8 cellular contexts compared by ENCODE assay signal in genomic region chr16:50644730-50645129, GRCh38. TPM values are rescaled to one million over a fixed set of nuclear protein-coding genes. Genes with fewer than 3 reads are reported as not detected.
DNase-seq lines count a peak whose midpoint lies in the region; ATAC-seq and TF ChIP-seq lines count a peak whose summit lies in the region.

No MANE protein-coding gene starts in this region.

- peaks cover 6% of the 10 kb centered on the region for H3K4me1 Mint-ChIP-seq in CD4-positive, alpha-beta T cell (ENCODE audit: low read depth)
- peaks cover 5% of the 10 kb centered on the region for H3K4me1 Mint-ChIP-seq in activated T-helper 17 cell treated with anti-CD3 and anti-CD28 coated beads, Interleukin-2, amount 50 U/mL, for 72 hours

- peak; percentile 81 for ATAC-seq in CD4-positive, alpha-beta T cell (ENCODE audit: poor library complexity)
- ATAC-seq in activated T-helper 17 cell treated with anti-CD3 and anti-CD28 coated beads, Interleukin-2, amount 50 U/mL, for 72 hours (replicated peaks): peak; percentile 28
- ATAC-seq in left cardiac atrium (peak; percentile 72 to 74), GM21367 (IDR thresholded peaks at IDR 0.05; ENCODE audit: unreplicated experiment) (no peak), HG02642 (IDR thresholded peaks at IDR 0.05; ENCODE audit: poor library complexity, unreplicated experiment) (no peak), HG02981 (IDR thresholded peaks at IDR 0.05; ENCODE audit: unreplicated experiment) (no peak)
- peak; percentile 58 for ATAC-seq in stimulated activated naive CD8-positive, alpha-beta T cell treated with anti-CD3 and anti-CD28 coated beads, Interleukin-15, Interleukin-2, amounts not matched to agents 100 U/mL and 50 U/mL, for 24 hours

- POLR2A ChIA-PET in CD4-positive, alpha-beta T cell (lab: Charles Lee): interaction anchor here (0.6 to 1.2 kb wide), 4 partner anchors 20 to 620 kb away, joined by 3 to 7 read pairs (median 3); partner anchors contain the start of gene CNEP1R1

- H3K36me3 Mint-ChIP-seq in CD4-positive, alpha-beta T cell (ENCODE audit: low read depth): no peaks in the 10 kb centered on the region
- no peaks in the 10 kb centered on the region for H3K36me3 Mint-ChIP-seq in activated T-helper 17 cell treated with anti-CD3 and anti-CD28 coated beads, Interleukin-2, amount 50 U/mL, for 72 hours (ENCODE audit: low read depth)

- peak in 8 of 10 experiments; percentile 15 to 52 (median 35) for DNase-seq in CD4-positive, alpha-beta T cell
- DNase-seq in HT1080 (ENCODE audit: low read depth) (peak; percentile 21), left cardiac atrium (no peak)
- peak; percentile 31 for DNase-seq in stimulated activated naive CD8-positive, alpha-beta T cell treated with anti-CD3 and anti-CD28 coated beads, Interleukin-15, Interleukin-2, amounts not matched to agents 100 U/mL and 50 U/mL, for 24 hours

- no peaks in the 10 kb centered on the region for H3K9me3 Mint-ChIP-seq in CD4-positive, alpha-beta T cell
- no peaks in the 10 kb centered on the region for H3K9me3 Mint-ChIP-seq in activated T-helper 17 cell treated with anti-CD3 and anti-CD28 coated beads, Interleukin-2, amount 50 U/mL, for 72 hours

- no peak overlapping the region for H3K4me3 Mint-ChIP-seq in CD4-positive, alpha-beta T cell
- H3K4me3 Mint-ChIP-seq in activated T-helper 17 cell treated with anti-CD3 and anti-CD28 coated beads, Interleukin-2, amount 50 U/mL, for 72 hours: no peak overlapping the region

- CTCF ChIA-PET in CD4-positive, alpha-beta T cell (lab: Charles Lee): interaction anchor here (0.8 to 1.2 kb wide), 6 partner anchors 9 to 434 kb away, joined by 3 to 12 read pairs (median 4); no protein-coding TSS in a partner anchor

- H3K27ac ChIP-seq in CD4-positive, alpha-beta T cell (ENCODE audit: low read depth, low read length): no peak overlapping the region

- peak; percentile 50 for TF ChIP-seq CTCF in CD4-positive, alpha-beta T cell (IDR thresholded peaks at IDR 0.05)

- no peak overlapping the region for H3K27ac Mint-ChIP-seq in CD4-positive, alpha-beta T cell
- H3K27ac Mint-ChIP-seq in activated T-helper 17 cell treated with anti-CD3 and anti-CD28 coated beads, Interleukin-2, amount 50 U/mL, for 72 hours: peak overlapping the region; percentile 60

- intact Hi-C loops in CD4-positive, alpha-beta T cell (cut with DNase I, micrococcal nuclease): loop anchor here (1.0 to 5.0 kb wide), 3 partner anchors 272 to 432 kb away; no protein-coding TSS in a partner anchor
- intact Hi-C loops in left cardiac atrium (cut with DNase I): loop anchor here in 1 of 2 donors (10.0 kb wide), 1 partner anchor 270 kb away; no protein-coding TSS in a partner anchor

- H3K9me3 ChIP-seq in CD4-positive, alpha-beta T cell (ENCODE audit: control insufficient read depth, low read length): no peaks in the 10 kb centered on the region

- H3K27me3 Mint-ChIP-seq in CD4-positive, alpha-beta T cell: no peaks in the 10 kb centered on the region
- H3K27me3 Mint-ChIP-seq in activated T-helper 17 cell treated with anti-CD3 and anti-CD28 coated beads, Interleukin-2, amount 50 U/mL, for 72 hours: no peaks in the 10 kb centered on the region

- no peaks in the 10 kb centered on the region for H3K27me3 ChIP-seq in CD4-positive, alpha-beta T cell (ENCODE audit: control insufficient read depth, insufficient read depth, low read length)

RNA-seq across cellular contexts. Expression of gene SNX20, which starts 36.4 kb away (rescaled TPM):
- total RNA-seq in CD4-positive, alpha-beta T cell: 10 to 100 TPM; 26.6 TPM
- total RNA-seq in HT1080 (2014; rRNA removed; shearing (Covaris generic)): not detected in 2 replicates
- not detected in 2 replicates for polyA plus RNA-seq in HT1080 (2015; cell fraction: cytosol; rRNA removed)
- not detected in 2 replicates for polyA plus RNA-seq in HT1080 (2015; cell fraction: nucleus; rRNA removed)
- total RNA-seq in activated T-helper 17 cell treated with anti-CD3 and anti-CD28 coated beads, Interleukin-2, amount 50 U/mL, for 72 hours: 10 to 100 TPM; 53.9 to 96.9 TPM
- 1 to 10 TPM; 1.2 to 2.0 TPM for total RNA-seq in left cardiac atrium

RNA-seq across cellular contexts. Expression of gene NOD2, which starts 48.7 kb away (rescaled TPM):
- 1 to 10 TPM; 4.5 to 5.3 TPM for total RNA-seq in CD4-positive, alpha-beta T cell
- total RNA-seq in HT1080 (2014; rRNA removed; shearing (Covaris generic)): not detected in 2 replicates
- 0.03 TPM in 2 replicates for polyA plus RNA-seq in HT1080 (2015; cell fraction: cytosol; rRNA removed)
- polyA plus RNA-seq in HT1080 (2015; cell fraction: nucleus; rRNA removed): 0.06 and 0.09 TPM in 2 replicates
- total RNA-seq in activated T-helper 17 cell treated with anti-CD3 and anti-CD28 coated beads, Interleukin-2, amount 50 U/mL, for 72 hours: 10 to 100 TPM in 1 of 2 donors, 1 to 10 TPM in 1; 7.6 to 28.4 TPM
- 1 to 10 TPM; 1.3 to 1.4 TPM for total RNA-seq in left cardiac atrium

Comparison
In these comparisons a context has a peak if more than half of its experiments do, and no peak if none do; other contexts are left out.
1. ATAC-seq: peak in CD4-positive, alpha-beta T cell (single experiment), activated T-helper 17 cell treated with anti-CD3 and anti-CD28 coated beads, Interleukin-2, amount 50 U/mL, for 72 hours (single experiment), left cardiac atrium (2 of 2) and stimulated activated naive CD8-positive, alpha-beta T cell treated with anti-CD3 and anti-CD28 coated beads, Interleukin-15, Interleukin-2, amounts not matched to agents 100 U/mL and 50 U/mL, for 24 hours (single experiment); none in GM21367 (single experiment), HG02642 (single experiment) and HG02981 (single experiment).
2. RNA of gene SNX20, which starts 36.4 kb away (total RNA-seq): 53.9 to 96.9 TPM in activated T-helper 17 cell treated with anti-CD3 and anti-CD28 coated beads, Interleukin-2, amount 50 U/mL, for 72 hours and 26.6 TPM in CD4-positive, alpha-beta T cell; 1.2 to 2.0 TPM in left cardiac atrium and not detected in HT1080; every median in the first group is over 4 times any median in the second.